In genomic region chr6:169452869-169453186, GRCh38 we compare ENCODE assay signal across 16 cellular contexts.
DNase-seq lines count a peak whose midpoint lies in the region; TF ChIP-seq lines count a peak whose summit lies in the region.
"Had no signal": no experiment of that assay in that cellular context is flagged by ENCODE, and none has a peak within 500 bp of the region (broad histone marks: within the 10 kb centered on the region; RNA-seq: fewer than 3 reads in every experiment).

No MANE protein-coding gene starts in this region.

- H3K14ac ChIP-seq in mesenchymal stem cell (ENCODE audit: low read length in 2 of 2), result no peak overlapping the region

- no peak overlapping the region for H4K91ac ChIP-seq in mesenchymal stem cell (ENCODE audit: low read length)

- H3K9me3 ChIP-seq in ascending aorta, result no peaks in the 10 kb centered on the region
- no peaks in the 10 kb centered on the region for H3K9me3 ChIP-seq in mesenchymal stem cell (ENCODE audit: control insufficient read depth, low read length)
- H3K9me3 ChIP-seq in testis, result no peaks in the 10 kb centered on the region
- no peaks in the 10 kb centered on the region for H3K9me3 ChIP-seq in BE2C
- H3K9me3 ChIP-seq: BLaER1 had no signal

- peak overlapping the region; percentile 88 for H3K9ac ChIP-seq in mesenchymal stem cell (ENCODE audit: low read length)
- H3K9ac ChIP-seq: BLaER1 had no signal

- no peak overlapping the region for H3K23ac ChIP-seq in mesenchymal stem cell (ENCODE audit: low read length in 2 of 2)

- no peak overlapping the region for H2AFZ ChIP-seq in mesenchymal stem cell (ENCODE audit: low read depth, low read length)

- intact Hi-C loops in ascending aorta (cut with DNase I) (loop anchor here (2.0 to 5.0 kb wide), 3 partner anchors 39 to 198 kb away; no protein-coding TSS in a partner anchor), testis (cut with DNase I; ENCODE audit: low total_unique reads) (no loop called here)

- H3K4me3 ChIP-seq in ascending aorta (peak overlapping the region; percentile 47 to 49), mesenchymal stem cell (ENCODE audit: insufficient read depth in 1 of 2, low read depth in 1 of 2, low read length in 2 of 2) (peak overlapping the region in 1 of 2 experiments; percentile 23), testis (peak overlapping the region; percentile 56 to 64), BE2C (ENCODE audit: low read depth, low read length) (no peak overlapping the region)
- H3K4me3 ChIP-seq: BLaER1 had no signal

- no peak overlapping the region for H2BK120ac ChIP-seq in mesenchymal stem cell (ENCODE audit: low read depth, low read length)

- H4K8ac ChIP-seq in mesenchymal stem cell (ENCODE audit: low read length), result no peak overlapping the region

- H3K27ac ChIP-seq in ascending aorta (peak overlapping the region; percentile 74 to 93), mesenchymal stem cell (ENCODE audit: low read length, poor library complexity, severe bottlenecking) (no peak overlapping the region), testis (peak overlapping the region; percentile 58 to 82)
- H3K27ac ChIP-seq: BLaER1 had no signal

- H3K4me1 ChIP-seq in ascending aorta (peaks cover 0 to 13% of the 10 kb centered on the region in 2 donors), mesenchymal stem cell (ENCODE audit: control insufficient read depth, insufficient read depth, low read depth, low read length) (peaks cover 29% of the 10 kb centered on the region), testis (peaks cover 4% of the 10 kb centered on the region), BE2C (no peaks in the 10 kb centered on the region)

- no peak overlapping the region for H3K4me2 ChIP-seq in mesenchymal stem cell (ENCODE audit: low read length, poor library complexity, severe bottlenecking)
- H3K4me2 ChIP-seq: BLaER1 had no signal

- H3K18ac ChIP-seq in mesenchymal stem cell (ENCODE audit: low read depth in 1 of 2, low read length in 2 of 2), result no peak overlapping the region

- DNase-seq in GM04503 (ENCODE audit: low read depth) (peak; percentile 11), ascending aorta (ENCODE audit: low spot score in 2 of 2) (no peak), mesenchymal stem cell (no peak), testis (no peak), T-helper 2 cell (no peak), Ammon's horn (ENCODE audit: low spot score) (no peak), COR-L47 (lab: John Stamatoyannopoulos, UW) (no peak), BE2C (no peak)
- DNase-seq: activated naive CD4-positive, alpha-beta T cell treated with anti-CD3 and anti-CD28 coated beads for 36 hours; caudate nucleus; effector memory CD4-positive, alpha-beta T cell; MM.1S; NCI-H2029; retina; stimulated activated CD4-positive, alpha-beta T cell treated with anti-CD3 and anti-CD28 coated beads, Interleukin-4, amount 100 ng/mL, for 24 hours had no signal

- TF ChIP-seq CTCF in ascending aorta (IDR thresholded peaks at IDR 0.05) (no peak), testis (IDR thresholded peaks at IDR 0.05) (no peak), BE2C (IDR thresholded peaks at IDR 0.05; ENCODE audit: low read depth, low read length) (no peak)

- no peaks in the 10 kb centered on the region for H3K79me1 ChIP-seq in mesenchymal stem cell (replicated peaks; ENCODE audit: low read length, poor library complexity, severe bottlenecking)

- no peak overlapping the region for H2AK5ac ChIP-seq in mesenchymal stem cell (ENCODE audit: low read length, severe bottlenecking)

- no peaks in the 10 kb centered on the region for H3K36me3 ChIP-seq in ascending aorta
- peaks cover 0 to 3% of the 10 kb centered on the region in 2 experiments for H3K36me3 ChIP-seq in mesenchymal stem cell (ENCODE audit: control insufficient read depth in 1 of 2, insufficient read depth in 2 of 2, low read depth in 1 of 2, low read length in 2 of 2)
- H3K36me3 ChIP-seq in testis (ENCODE audit: low read depth, missing control alignments), result no peaks in the 10 kb centered on the region
- H3K36me3 ChIP-seq in BE2C, result no peaks in the 10 kb centered on the region
- H3K36me3 ChIP-seq: BLaER1 had no signal

- no peak overlapping the region for H2BK12ac ChIP-seq in mesenchymal stem cell (ENCODE audit: low read length in 2 of 2)

- H2BK15ac ChIP-seq in mesenchymal stem cell (ENCODE audit: low read depth, poor library complexity, severe bottlenecking), result no peak overlapping the region

- H3K27me3 ChIP-seq in ascending aorta (no peaks in the 10 kb centered on the region), mesenchymal stem cell (ENCODE audit: control insufficient read depth in 1 of 2, insufficient read depth in 1 of 2, low read length in 2 of 2) (no peaks in the 10 kb centered on the region), testis (no peaks in the 10 kb centered on the region), BE2C (no peaks in the 10 kb centered on the region)
- H3K27me3 ChIP-seq: BLaER1 had no signal

- H2BK5ac ChIP-seq in mesenchymal stem cell (ENCODE audit: low read depth, low read length, poor library complexity, severe bottlenecking), result no peak overlapping the region

- 84% methylated on average over 7 of the region's 7 CpGs for WGBS in mesenchymal stem cell
- WGBS in testis, 2 donors, result 43 to 58% methylated on average over 6 to 7 of the region's 7 CpGs

- TF ChIP-seq POLR2A in testis (IDR thresholded peaks at IDR 0.05), result no peak

- no peak overlapping the region for H3K4ac ChIP-seq in mesenchymal stem cell (ENCODE audit: low read depth in 1 of 2, low read length in 2 of 2)
